ENCODE assay signal across 22 cellular contexts in the genomic region with DNA sequence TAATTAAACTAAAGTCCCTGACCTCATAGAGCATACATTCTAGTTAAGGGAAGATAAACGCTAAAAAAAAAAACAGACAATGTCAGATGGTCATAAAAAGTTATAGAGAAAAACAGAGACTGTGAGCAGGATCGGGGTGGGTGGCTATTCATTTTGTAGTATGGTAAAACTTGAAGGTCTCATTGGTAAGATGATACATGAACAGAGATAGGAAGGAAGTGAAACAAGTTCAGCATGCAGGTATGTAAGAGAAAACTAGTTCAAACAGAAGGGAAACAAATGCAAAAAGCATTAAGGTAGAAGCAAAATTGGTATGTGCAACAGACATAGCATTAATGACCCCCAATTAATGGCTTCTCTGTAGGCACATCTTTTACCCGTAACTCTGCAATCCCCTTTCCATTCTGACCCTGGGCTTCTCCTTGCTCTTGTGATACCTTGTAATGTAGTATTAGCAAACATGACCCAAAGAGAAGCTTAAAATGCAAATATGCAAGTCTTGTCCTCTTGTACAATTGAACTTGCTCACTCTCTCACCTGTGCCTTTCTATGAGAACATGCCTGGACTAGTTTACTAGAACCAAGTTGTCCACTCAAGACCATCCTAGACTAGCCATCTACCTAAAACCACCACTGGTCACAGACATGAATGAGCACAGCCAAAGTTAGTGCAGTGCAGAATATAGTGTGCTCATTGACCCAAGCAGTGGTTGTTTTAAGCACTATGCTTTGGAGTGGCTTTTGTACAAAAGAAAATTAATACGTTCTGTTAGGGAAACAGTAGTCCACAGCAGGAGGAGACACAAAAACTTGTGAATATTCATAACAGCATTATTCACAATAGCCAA. TPM values are rescaled to one million over a fixed set of nuclear protein-coding genes. Genes with fewer than 3 reads are reported as not detected.
DNase-seq lines count a peak whose midpoint lies in the region; ATAC-seq, FAIRE-seq and TF ChIP-seq lines count a peak whose summit lies in the region.
"Had no signal": no experiment of that assay in that cellular context is flagged by ENCODE, and none has a peak within 500 bp of the region (broad histone marks: within the 10 kb centered on the region; RNA-seq: fewer than 3 reads in every experiment).

No MANE protein-coding gene starts in this region.

- H4K8ac ChIP-seq in H1 (ENCODE audit: extremely low read depth, insufficient read depth, low read length), result no peak overlapping the region

- H2BK5ac ChIP-seq in H1 (ENCODE audit: low read depth, low read length), result no peak overlapping the region

- H3K36me3 ChIP-seq in Loucy (ENCODE audit: insufficient read depth, low read length) (no peaks in the 10 kb centered on the region), H1 (ENCODE audit: control insufficient read depth in 2 of 4, insufficient read depth in 4 of 4, low read length in 3 of 4) (no peaks in the 10 kb centered on the region)
- H3K36me3 ChIP-seq: heart right ventricle, left ventricle myocardium inferior, prostate gland, transverse colon had no signal

- no peaks in the 10 kb centered on the region for H3F3A ChIP-seq in Loucy (ENCODE audit: low read depth)

- no peak overlapping the region for H3K4ac ChIP-seq in H1 (replicated peaks; ENCODE audit: insufficient read length, low read depth, low read length)

- H3K23me2 ChIP-seq in H1 (ENCODE audit: low read depth, low read length), result no peaks in the 10 kb centered on the region

- no peak for TF ChIP-seq RAD21 in H1 (IDR thresholded peaks at IDR 0.05 in 1 of 2, conservative IDR thresholded peaks at IDR 0.05 in 1 of 2; ENCODE audit: low read depth in 2 of 2, low read length in 2 of 2)

- no peaks in the 10 kb centered on the region for H3K9me2 ChIP-seq in Loucy (replicated peaks; ENCODE audit: low read depth, low read length)

- H3K27me3 ChIP-seq in Loucy (ENCODE audit: insufficient read depth, low read length, poor library complexity, severe bottlenecking) (no peaks in the 10 kb centered on the region), H1 (replicated peaks in 1 of 4; ENCODE audit: control insufficient read depth in 3 of 4, extremely low read depth in 1 of 4, insufficient read depth in 3 of 4, low read length in 3 of 4) (no peaks in the 10 kb centered on the region)
- H3K27me3 ChIP-seq: heart right ventricle, transverse colon had no signal

- no peak overlapping the region for H3K4me3 ChIP-seq in GM12865 (ENCODE audit: low read depth, low read length)
- no peak overlapping the region for H3K4me3 ChIP-seq in Loucy (ENCODE audit: low read length, poor library complexity, severe bottlenecking)
- H3K4me3 ChIP-seq in H1 (ENCODE audit: extremely low read depth in 1 of 4, insufficient read depth in 2 of 4, low read depth in 3 of 4, low read length in 4 of 4), result no peak overlapping the region
- H3K4me3 ChIP-seq: heart right ventricle, left ventricle myocardium inferior, prostate gland, transverse colon had no signal

- no peak overlapping the region for H3K18ac ChIP-seq in H1 (ENCODE audit: extremely low read depth, low read length)

- DNase-seq in GM12865 (ENCODE audit: low read depth) (peak; percentile 15), H1 (ENCODE audit: low read depth in 1 of 2, low spot score in 2 of 2) (no peak), Ammon's horn (ENCODE audit: low spot score) (no peak)
- no peak for DNase-seq in stimulated activated naive CD4-positive, alpha-beta T cell treated with Interleukin-2 at 50 U/mL for 16 hours (lab: John Stamatoyannopoulos, UW)
- DNase-seq: activated CD8-positive, alpha-beta T cell treated with anti-CD3 and anti-CD28 coated beads, Interleukin-2, amount 10 ng/mL, durations not matched to agents 7 days and 5 days; activated T-cell treated with anti-CD3 and anti-CD28 coated beads, Interleukin-2, amount 50 U/mL, for 1 hour; DMS153; GF-D8; heart right ventricle; left ventricle myocardium inferior; NCI-H524; stimulated activated CD4-positive, alpha-beta T cell treated with anti-CD3 and anti-CD28 coated beads, Interleukin-2, amount 100 ng/mL, for 24 hours; stimulated activated naive CD4-positive, alpha-beta T cell; T1000; transverse colon had no signal

- peak; percentile 46 for ATAC-seq in GM19351 (IDR thresholded peaks at IDR 0.05; ENCODE audit: unreplicated experiment)
- no peak for ATAC-seq in HG03280 (IDR thresholded peaks at IDR 0.05; ENCODE audit: unreplicated experiment)
- no peak for ATAC-seq in HG03432 (IDR thresholded peaks at IDR 0.05; ENCODE audit: unreplicated experiment)
- ATAC-seq: activated CD4-positive, CD25-positive, alpha-beta regulatory T cell treated with anti-CD3 and anti-CD28 coated beads, Interleukin-2, amount 50 U/mL, for 24 hours; activated CD8-positive, alpha-beta T cell treated with anti-CD3 and anti-CD28 coated beads, Interleukin-2, amount 10 ng/mL, durations not matched to agents 7 days and 5 days; heart right ventricle had no signal

- POLR2A ChIA-PET in H1 (lab: Charles Lee; ENCODE audit: partially characterized antibody), result no interaction called here

- H2AFZ ChIP-seq in Loucy (ENCODE audit: low read length) (no peak overlapping the region), H1 (ENCODE audit: low read length) (no peak overlapping the region)

- TF ChIP-seq EP300 in H1 (IDR thresholded peaks at IDR 0.05; ENCODE audit: borderline replicate concordance in 1 of 2, low read depth in 2 of 2, low read length in 2 of 2), result no peak

- no peak for FAIRE-seq in H1 (lab: Jason Lieb, UNC)
- FAIRE-seq: HTR-8/SVneo had no signal

- peaks cover 3% of the 10 kb centered on the region; the same call in 1 of the 2 replicates for H3K79me1 ChIP-seq in H1 (ENCODE audit: low read depth, low read length)

- no peak overlapping the region for H2BK15ac ChIP-seq in H1 (ENCODE audit: low read length)

- no peak overlapping the region for H2BK20ac ChIP-seq in H1 (ENCODE audit: low read length)

- peaks cover 13% of the 10 kb centered on the region for H4K20me1 ChIP-seq in Loucy (ENCODE audit: insufficient read depth, low read length, poor library complexity, severe bottlenecking)
- no peaks in the 10 kb centered on the region for H4K20me1 ChIP-seq in H1 (replicated peaks in 1 of 2; ENCODE audit: control insufficient read depth in 1 of 2, insufficient read depth in 2 of 2, low read length in 2 of 2)

- H2BK12ac ChIP-seq in H1 (ENCODE audit: low read depth, low read length), result no peak overlapping the region

- no peak overlapping the region for H4K5ac ChIP-seq in H1 (ENCODE audit: insufficient read length, low read depth, low read length)

- no peak overlapping the region for H2BK120ac ChIP-seq in H1 (replicated peaks; ENCODE audit: low read depth, low read length)

- H3K4me1 ChIP-seq in Loucy (ENCODE audit: insufficient read depth, low read length, poor library complexity, severe bottlenecking), result peaks cover 25% of the 10 kb centered on the region
- peaks cover 0 to 5% (median under 1%) of the 10 kb centered on the region in 4 experiments; a peak in 2 of 7 replicates for H3K4me1 ChIP-seq in H1 (replicated peaks in 1 of 4; ENCODE audit: control insufficient read depth in 3 of 4, insufficient read depth in 4 of 4, low read length in 3 of 4)
- H3K4me1 ChIP-seq: prostate gland had no signal

- H3K9me3 ChIP-seq in Loucy (ENCODE audit: insufficient read depth, low read depth, low read length), result no peaks in the 10 kb centered on the region
- no peaks in the 10 kb centered on the region for H3K9me3 ChIP-seq in H1 (ENCODE audit: insufficient read depth in 2 of 2, low read depth in 1 of 2, low read length in 1 of 2)
- H3K9me3 ChIP-seq: heart right ventricle, left ventricle myocardium inferior, prostate gland, transverse colon had no signal

- H3K23ac ChIP-seq in H1 (ENCODE audit: insufficient read length), result no peak overlapping the region

- H3K27ac ChIP-seq in H1 (ENCODE audit: low read depth, low read length), result peak overlapping the region; percentile 14; the same call in 1 of the 2 replicates
- H3K27ac ChIP-seq: heart right ventricle, left ventricle myocardium inferior, prostate gland, transverse colon had no signal

- TF ChIP-seq POLR2A in H1 (IDR thresholded peaks at IDR 0.05; ENCODE audit: control extremely low read depth in 1 of 2, low read depth in 2 of 2, low read length in 2 of 2), result no peak

- H3K9ac ChIP-seq in Loucy (ENCODE audit: low read depth, low read length, poor library complexity, severe bottlenecking) (peak overlapping the region; percentile 23), H1 (replicated peaks in 1 of 4; ENCODE audit: extremely low read depth in 1 of 4, low read depth in 3 of 4, low read length in 3 of 4) (no peak overlapping the region; a peak in 1 of 7 replicates)

- WGBS in H1 (ENCODE audit: extremely low coverage in 1 of 2, insufficient coverage in 1 of 2, insufficient read length in 1 of 2, insufficient replicate concordance in 2 of 2, low coverage in 1 of 2, low lambda C conversion rate in 2 of 2, missing lambda C conversion rate in 1 of 2), 2 experiments, result 88% methylated on average over 4 of the region's 4 CpGs; no CpG with 5 or more reads in 1 of the 2 experiments

- H2AK5ac ChIP-seq in H1 (ENCODE audit: low read depth, low read length), result no peak overlapping the region

- no peak for TF ChIP-seq CTCF in GM12865 (IDR thresholded peaks at IDR 0.05; ENCODE audit: insufficient read depth, low read depth, low read length, missing control alignments)
- TF ChIP-seq CTCF in Loucy (conservative IDR thresholded peaks at IDR 0.05; ENCODE audit: low read length), result no peak
- TF ChIP-seq CTCF in H1 (IDR thresholded peaks at IDR 0.05; ENCODE audit: control extremely low read depth in 1 of 3, insufficient read depth in 1 of 3, low read depth in 1 of 3, low read length in 3 of 3), result no peak

- CTCF ChIA-PET in H1 (lab: Charles Lee; ENCODE audit: partially characterized antibody), result interaction anchor here (0.5 kb wide), 1 partner anchor 13 kb away, joined by 4 read pairs; no protein-coding TSS in a partner anchor

- H3K79me2 ChIP-seq in Loucy (ENCODE audit: insufficient read depth, low read length) (peaks cover 83% of the 10 kb centered on the region), H1 (ENCODE audit: control insufficient read depth in 1 of 2, insufficient read depth in 2 of 2, low read length in 2 of 2) (peaks cover 0 to 85% of the 10 kb centered on the region in 2 experiments; a peak in 2 of 4 replicates)

- H3K56ac ChIP-seq in H1 (replicated peaks; ENCODE audit: insufficient read length, low read depth, low read length), result no peak overlapping the region

- H3K4me2 ChIP-seq in Loucy (ENCODE audit: low read depth, low read length, poor library complexity, severe bottlenecking), result no peak overlapping the region
- no peak overlapping the region for H3K4me2 ChIP-seq in H1 (ENCODE audit: insufficient read depth in 1 of 2, low read depth in 2 of 2, low read length in 2 of 2)

- H3K14ac ChIP-seq in H1 (ENCODE audit: insufficient read length), result no peak overlapping the region

- no peak overlapping the region for H4K91ac ChIP-seq in H1 (replicated peaks; ENCODE audit: insufficient read length, low read length)

RNA-seq across cellular contexts. Expression of gene BRAF, which starts 57.0 kb away (rescaled TPM):
- total RNA-seq in H1 (2021; fragmentation: NEBNext Ultra II Directional; extraction: Animal tissue kit (Norgen Biotek cat#: 25700)), result 30.2 and 32.6 TPM in 2 replicates
- 7.7 and 11.4 TPM in 2 replicates for polyA plus RNA-seq in H1 (2011; rRNA removed)
- 11.3 TPM for polyA plus RNA-seq in H1 (2011; cell fraction: cytosol; rRNA removed)
- 9.5 TPM for polyA plus RNA-seq in H1 (2011; cell fraction: nucleus; rRNA removed)
- polyA plus RNA-seq in H1 (2012, experiment 1 of 2), result 9.7 to 15.4 TPM (median 12.1 TPM) in 4 replicates
- polyA plus RNA-seq in H1 (2012, experiment 2 of 2), result 3.2 TPM
- 9.3 TPM for polyA plus RNA-seq in H1 (2013, experiment 1 of 2)
- polyA plus RNA-seq in H1 (2013, experiment 2 of 2), result 9.0 TPM
- polyA minus RNA-seq in H1 (2011; rRNA and poly(A)+ RNA removed), result 62.2 and 71.8 TPM in 2 replicates
- polyA minus RNA-seq in H1 (2011; cell fraction: cytosol; rRNA and poly(A)+ RNA removed), result 24.0 TPM
- polyA minus RNA-seq in H1 (2011; cell fraction: nucleus; rRNA and poly(A)+ RNA removed), result 84.4 TPM
